Comparison of ENCODE assay signal across 15 cellular contexts in the genomic region with DNA sequence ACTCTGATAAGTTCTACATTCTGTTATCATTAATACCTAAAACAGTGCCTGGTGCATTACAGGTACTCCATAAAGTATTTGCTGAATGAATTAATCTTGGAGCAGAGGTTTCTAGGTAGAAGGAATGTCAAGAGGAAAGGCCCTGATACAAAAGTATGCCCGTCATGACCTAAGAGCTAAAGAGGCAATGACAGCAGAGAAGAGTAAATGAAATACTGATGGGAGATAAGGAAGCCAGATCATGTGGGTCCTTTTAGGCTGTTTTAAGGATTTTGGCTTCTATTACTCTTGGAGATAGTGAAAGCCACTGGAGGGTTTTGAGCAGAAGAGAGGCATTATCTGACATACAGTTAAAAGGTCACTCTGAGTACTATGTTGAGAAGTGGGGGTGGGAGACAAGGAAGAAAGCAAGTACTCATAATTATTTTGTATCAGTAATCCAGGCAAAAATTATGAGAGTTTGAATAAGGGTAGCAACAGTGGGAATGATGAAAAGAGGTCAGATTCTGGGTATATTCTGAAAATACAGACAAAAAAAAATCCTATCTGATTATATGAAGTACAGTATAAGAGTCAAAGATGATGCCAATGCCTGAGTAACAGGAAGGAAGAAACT. TPM values are rescaled to one million over a fixed set of nuclear protein-coding genes. Genes with fewer than 3 reads are reported as not detected.
A peak's percentile ranks its signal among the peaks of the same experiment; 100 is the strongest.
DNase-seq lines count a peak whose midpoint lies in the region; ATAC-seq and TF ChIP-seq lines count a peak whose summit lies in the region.
"Had no signal": no experiment of that assay in that cellular context is flagged by ENCODE, and none has a peak within 500 bp of the region (broad histone marks: within the 10 kb centered on the region; RNA-seq: fewer than 3 reads in every experiment).

No MANE protein-coding gene starts in this region.

- intact Hi-C loops in CD8-positive, alpha-beta T cell (cut with DNase I, micrococcal nuclease): no loop called here

- no peak overlapping the region for H3K27ac ChIP-seq in CD8-positive, alpha-beta T cell (ENCODE audit: low read depth, low read length)
- H3K27ac ChIP-seq: RWPE1, SK-N-MC had no signal

- no peak overlapping the region for H3K4me3 ChIP-seq in CD8-positive, alpha-beta T cell (ENCODE audit: low read depth, low read length)
- H3K4me3 ChIP-seq: SK-N-MC had no signal

- H3K9me3 Mint-ChIP-seq in CD8-positive, alpha-beta T cell: no peaks in the 10 kb centered on the region
- H3K9me3 Mint-ChIP-seq in activated naive CD8-positive, alpha-beta T cell treated with anti-CD3 and anti-CD28 coated beads, Interleukin-2, amount 50 U/mL, for 24 hours: no peaks in the 10 kb centered on the region
- H3K9me3 Mint-ChIP-seq in mesothelial cell of epicardium: no peaks in the 10 kb centered on the region

- no peak for DNase-seq in CD8-positive, alpha-beta T cell
- peak; percentile 77 for DNase-seq in OCI-M1 (lab: John Stamatoyannopoulos, UW)
- no peak for DNase-seq in activated naive CD8-positive, alpha-beta T cell treated with anti-CD3 and anti-CD28 coated beads, Interleukin-2, amount 50 U/mL, for 24 hours
- no peak for DNase-seq in mesothelial cell of epicardium (ENCODE audit: low spot score in 2 of 2, unreplicated experiment in 2 of 2)
- no peak for DNase-seq in NCI-H526 (lab: John Stamatoyannopoulos, UW)
- DNase-seq: BE2C, H7, NCI-H1436 treated with DMSO at 0.1 percent for 48 hours, NCI-H2081 treated with DMSO at 0.1 percent for 48 hours, NCI-H2227 treated with DMSO at 0.1 percent for 48 hours, NCI-H524 treated with DMSO at 0.1 percent for 48 hours had no signal

- H3K27me3 Mint-ChIP-seq in CD8-positive, alpha-beta T cell (ENCODE audit: low read depth): no peaks in the 10 kb centered on the region
- H3K27me3 Mint-ChIP-seq in activated naive CD8-positive, alpha-beta T cell treated with anti-CD3 and anti-CD28 coated beads, Interleukin-2, amount 50 U/mL, for 24 hours: no peaks in the 10 kb centered on the region
- no peaks in the 10 kb centered on the region for H3K27me3 Mint-ChIP-seq in mesothelial cell of epicardium (ENCODE audit: low read depth)

- H3K27me3 ChIP-seq in CD8-positive, alpha-beta T cell (ENCODE audit: insufficient read depth, low read length): no peaks in the 10 kb centered on the region
- H3K27me3 ChIP-seq: BE2C had no signal

- CTCF ChIA-PET in CD8-positive, alpha-beta T cell (lab: Charles Lee): no interaction called here

- ATAC-seq in CD8-positive, alpha-beta T cell: no peak
- no peak for ATAC-seq in activated naive CD8-positive, alpha-beta T cell treated with anti-CD3 and anti-CD28 coated beads, Interleukin-2, amount 50 U/mL, for 24 hours
- ATAC-seq in HG03095 (IDR thresholded peaks at IDR 0.05; ENCODE audit: unreplicated experiment) (no peak), HG03432 (IDR thresholded peaks at IDR 0.05; ENCODE audit: unreplicated experiment) (no peak)

- H3K36me3 Mint-ChIP-seq in CD8-positive, alpha-beta T cell: peaks cover 54% of the 10 kb centered on the region
- peaks cover 36% of the 10 kb centered on the region for H3K36me3 Mint-ChIP-seq in activated naive CD8-positive, alpha-beta T cell treated with anti-CD3 and anti-CD28 coated beads, Interleukin-2, amount 50 U/mL, for 24 hours (ENCODE audit: low read depth)
- H3K36me3 Mint-ChIP-seq in mesothelial cell of epicardium: peaks cover 2% of the 10 kb centered on the region

- H3K4me1 Mint-ChIP-seq in CD8-positive, alpha-beta T cell (ENCODE audit: low read depth): peaks cover 5% of the 10 kb centered on the region
- peaks cover 6% of the 10 kb centered on the region for H3K4me1 Mint-ChIP-seq in activated naive CD8-positive, alpha-beta T cell treated with anti-CD3 and anti-CD28 coated beads, Interleukin-2, amount 50 U/mL, for 24 hours
- peaks cover 12% of the 10 kb centered on the region for H3K4me1 Mint-ChIP-seq in mesothelial cell of epicardium

- H3K27ac Mint-ChIP-seq in CD8-positive, alpha-beta T cell: peak overlapping the region; percentile 56
- H3K27ac Mint-ChIP-seq in activated naive CD8-positive, alpha-beta T cell treated with anti-CD3 and anti-CD28 coated beads, Interleukin-2, amount 50 U/mL, for 24 hours: peak overlapping the region; percentile 17
- H3K27ac Mint-ChIP-seq in mesothelial cell of epicardium: peak overlapping the region; percentile 39

- POLR2A ChIA-PET in CD8-positive, alpha-beta T cell (lab: Charles Lee): no interaction called here

- H3K4me3 Mint-ChIP-seq in CD8-positive, alpha-beta T cell: no peak overlapping the region
- H3K4me3 Mint-ChIP-seq in activated naive CD8-positive, alpha-beta T cell treated with anti-CD3 and anti-CD28 coated beads, Interleukin-2, amount 50 U/mL, for 24 hours: no peak overlapping the region
- H3K4me3 Mint-ChIP-seq in mesothelial cell of epicardium: no peak overlapping the region

- H3K9me3 ChIP-seq in CD8-positive, alpha-beta T cell (ENCODE audit: low read length): no peaks in the 10 kb centered on the region
- H3K9me3 ChIP-seq: BE2C had no signal

- H3K4me1 ChIP-seq in CD8-positive, alpha-beta T cell (ENCODE audit: insufficient read depth, low read length): no peaks in the 10 kb centered on the region

- TF ChIP-seq CTCF in CD8-positive, alpha-beta T cell (IDR thresholded peaks at IDR 0.05): no peak
- TF ChIP-seq CTCF in mesothelial cell of epicardium (IDR thresholded peaks at IDR 0.05; ENCODE audit: unreplicated experiment): no peak

- H3K36me3 ChIP-seq in CD8-positive, alpha-beta T cell (ENCODE audit: insufficient read depth, low read length): peaks cover 4% of the 10 kb centered on the region

RNA-seq across cellular contexts. Expression of a gene that starts 48.3 kb away (rescaled TPM):
- 100 to 1,000 TPM; 105 TPM for total RNA-seq in CD8-positive, alpha-beta T cell
- 19.5 to 23.3 TPM (median 21.5 TPM) in 3 replicates for total RNA-seq in mesothelial cell of epicardium
